8 cellular contexts compared by ENCODE assay signal in the genomic region with DNA sequence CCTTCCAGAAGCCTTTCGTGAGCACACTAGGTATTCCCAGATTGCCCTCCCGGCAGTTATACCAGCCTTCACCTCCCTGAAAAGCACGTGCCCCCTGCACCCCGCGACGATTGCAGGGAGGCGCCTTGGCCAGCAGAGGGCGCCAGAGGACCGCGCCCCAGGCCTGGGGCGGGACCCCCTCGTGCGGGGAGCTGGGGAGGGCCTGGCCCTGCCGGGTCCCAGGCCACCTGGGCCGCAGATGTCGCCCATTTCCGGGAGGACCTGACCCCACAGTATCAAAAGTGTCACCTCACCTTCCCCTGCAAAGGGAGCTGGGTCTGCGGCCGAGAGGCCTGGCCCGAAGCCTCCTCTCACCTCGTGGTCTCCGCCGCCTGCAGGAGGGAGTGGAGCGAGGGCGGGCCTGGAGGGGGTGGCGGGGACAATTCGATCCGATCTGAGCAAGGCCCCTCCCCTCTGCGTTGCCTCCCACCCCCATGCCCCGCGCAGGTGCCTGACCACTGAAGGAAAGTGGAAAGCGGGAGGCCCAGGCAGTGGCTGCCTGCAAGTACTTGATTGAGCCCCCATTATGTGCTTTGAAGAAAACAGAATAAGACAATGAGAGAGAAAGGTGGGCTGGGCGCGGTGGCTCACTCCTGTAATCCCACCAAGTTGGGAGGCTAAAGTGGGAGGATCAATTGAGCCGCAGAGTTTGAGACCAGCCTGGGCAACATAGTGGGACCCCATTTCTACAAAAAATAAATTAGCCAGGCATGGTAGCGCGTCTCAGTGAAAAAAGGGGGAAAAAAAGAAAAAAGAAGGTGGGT. TPM values are rescaled to one million over a fixed set of nuclear protein-coding genes. Genes with fewer than 3 reads are reported as not detected.
DNase-seq lines count a peak whose midpoint lies in the region; ATAC-seq and TF ChIP-seq lines count a peak whose summit lies in the region.

No MANE protein-coding gene starts in this region.

- peaks cover 24% of the 10 kb centered on the region for H3K4me1 Mint-ChIP-seq in activated B cell treated with CpG ODN at 0.5 μM for 24 hours

- DNase-seq in GM12864 (ENCODE audit: low read depth) (no peak), NAMALWA (ENCODE audit: low spot score) (peak; percentile 83), activated B cell treated with CpG ODN at 0.5 μM for 24 hours (peak; percentile 74), cardiac fibroblast (ENCODE audit: low read depth in 2 of 2) (peak in 1 of 2 donors; percentile 39), left lung (peak; percentile 48 to 90)
- DNase-seq in stimulated activated CD4-positive, alpha-beta T cell treated with anti-CD3 and anti-CD28 coated beads, Interleukin-4, amount 100 ng/mL, for 24 hours = peak; percentile 68

- no peak overlapping the region for H3K27ac ChIP-seq in left lung

- intact Hi-C loops in activated B cell treated with CpG ODN at 0.5 μM for 24 hours (cut with micrococcal nuclease) (loop anchor here (1.0 to 10.0 kb wide), 5 partner anchors 92 to 486 kb away; no protein-coding TSS in a partner anchor), left lung (cut with DNase I) (no loop called here)

- no peaks in the 10 kb centered on the region for H3K36me3 ChIP-seq in left lung

- H3K36me3 Mint-ChIP-seq in activated B cell treated with CpG ODN at 0.5 μM for 24 hours (ENCODE audit: low read depth) = no peaks in the 10 kb centered on the region

- TF ChIP-seq CTCF in GM12864 (IDR thresholded peaks at IDR 0.05; ENCODE audit: low read depth, low read length, missing control alignments) (peak; percentile 99), activated B cell treated with CpG ODN at 0.5 μM for 24 hours (IDR thresholded peaks at IDR 0.05) (peak; percentile 98), cardiac fibroblast (IDR thresholded peaks at IDR 0.05; ENCODE audit: low read depth, low read length) (peak; percentile 83), left lung (IDR thresholded peaks at IDR 0.05) (peak; percentile 99)

- no peaks in the 10 kb centered on the region for H3K9me3 Mint-ChIP-seq in activated B cell treated with CpG ODN at 0.5 μM for 24 hours

- CTCF ChIA-PET in activated B cell treated with CpG ODN at 0.5 μM for 24 hours (lab: Charles Lee) = interaction anchor here (0.5 to 12.6 kb wide), 39 partner anchors 10 to 1982 kb away, joined by 3 to 346 read pairs (median 5); a partner anchor contains a TSS

- peaks cover 0 to 23% of the 10 kb centered on the region in 2 donors for H3K27me3 ChIP-seq in left lung

- no peak overlapping the region for H3K4me3 Mint-ChIP-seq in activated B cell treated with CpG ODN at 0.5 μM for 24 hours

- peaks cover 7 to 40% of the 10 kb centered on the region in 2 donors for H3K4me1 ChIP-seq in left lung

- POLR2A ChIA-PET in activated B cell treated with CpG ODN at 0.5 μM for 24 hours (lab: Charles Lee) = interaction anchor here (0.7 to 2.0 kb wide), 6 partner anchors 19 to 561 kb away, joined by 3 to 35 read pairs (median 3); a partner anchor contains a TSS

- peak; percentile 43 for ATAC-seq in activated B cell treated with CpG ODN at 0.5 μM for 24 hours (ENCODE audit: low read depth)
- ATAC-seq in left lung = peak; percentile 74
- no peak for ATAC-seq in HG03025 (IDR thresholded peaks at IDR 0.05; ENCODE audit: low FRiP score, unreplicated experiment)
- ATAC-seq in GM19463 (IDR thresholded peaks at IDR 0.05; ENCODE audit: unreplicated experiment) = no peak

- H3K9me3 ChIP-seq in left lung = no peaks in the 10 kb centered on the region

- no peaks in the 10 kb centered on the region for H3K27me3 Mint-ChIP-seq in activated B cell treated with CpG ODN at 0.5 μM for 24 hours

- no peak overlapping the region for H3K27ac Mint-ChIP-seq in activated B cell treated with CpG ODN at 0.5 μM for 24 hours

- H3K4me3 ChIP-seq in GM12864 (ENCODE audit: low read depth, low read length) = peak overlapping the region; percentile 11; the same call in 1 of the 2 replicates
- peak overlapping the region; percentile 21 to 26 for H3K4me3 ChIP-seq in cardiac fibroblast (replicated peaks in 1 of 2; ENCODE audit: low read depth in 2 of 2, low read length in 2 of 2)
- peak overlapping the region in 1 of 2 donors; percentile 6 for H3K4me3 ChIP-seq in left lung

RNA-seq across cellular contexts. Expression of a gene that starts 3.5 kb away (rescaled TPM):
- total RNA-seq in activated B cell treated with CpG ODN at 0.5 μM for 24 hours (0.61 and 0.67 TPM in 2 replicates), left lung (1 to 10 TPM; 2.8 to 4.1 TPM)

RNA-seq across cellular contexts. Expression of a gene that starts 43.0 kb away (rescaled TPM):
- total RNA-seq in activated B cell treated with CpG ODN at 0.5 μM for 24 hours (56.5 and 56.6 TPM in 2 replicates), left lung (10 to 100 TPM; 63.5 to 69.0 TPM)

Comparison
In these comparisons a context has a peak if more than half of its experiments do, and no peak if none do; other contexts are left out.
1. ATAC-seq: peak in activated B cell treated with CpG ODN at 0.5 μM for 24 hours (single experiment) and left lung (single experiment); none in HG03025 (single experiment) and GM19463 (single experiment).
2. Peak in every context shown above with its lines, with median percentiles within 50 percentile points of each other: CTCF ChIP-seq.